Comparison of ENCODE assay signal across 8 cellular contexts in the genomic region with DNA sequence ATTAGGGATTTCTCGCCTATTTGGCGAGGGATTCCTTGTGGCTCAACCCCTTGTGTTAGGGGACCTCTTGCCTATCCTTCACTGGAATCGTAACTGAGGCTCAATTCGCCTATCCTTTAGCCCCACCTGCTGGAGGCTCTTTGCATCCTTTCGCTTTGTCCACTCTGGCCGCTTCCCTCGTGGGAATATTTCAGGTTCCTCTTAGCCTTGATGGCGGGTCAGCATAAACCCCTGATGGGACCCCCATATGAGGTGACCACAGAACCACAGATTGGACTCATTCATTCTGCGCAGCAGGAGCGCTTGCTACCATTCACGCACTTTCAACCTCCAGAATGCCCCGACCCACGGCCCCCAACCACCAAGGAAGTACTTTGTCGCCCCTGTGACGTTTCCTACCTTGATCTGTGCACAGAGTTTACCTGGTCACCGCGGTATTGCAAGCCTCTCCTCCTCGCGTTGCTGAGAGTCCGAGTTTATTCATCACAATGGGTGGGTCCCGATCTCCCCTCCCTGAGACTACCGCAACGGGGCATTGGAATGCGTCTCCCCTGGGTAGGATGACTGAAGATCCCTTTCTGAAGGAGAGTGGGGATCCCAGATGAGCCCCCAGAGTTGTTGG. TPM values are rescaled to one million over a fixed set of nuclear protein-coding genes. Genes with fewer than 3 reads are reported as not detected.
DNase-seq lines count a peak whose midpoint lies in the region; ATAC-seq, FAIRE-seq and TF ChIP-seq lines count a peak whose summit lies in the region.

Gene OR52N2, plus strand, starts transcription at position 425 of the 622 bp plus-strand sequence. CDS start 11,412 bp downstream, outside the sequence.

- TF ChIP-seq CTCF in WI38 (IDR thresholded peaks at IDR 0.05; ENCODE audit: low read depth, low read length) (peak; percentile 77), kidney (IDR thresholded peaks at IDR 0.05; ENCODE audit: borderline replicate concordance, extremely low read depth, insufficient read depth) (peak; percentile 88)

- ATAC-seq in HG02642 (IDR thresholded peaks at IDR 0.05; ENCODE audit: poor library complexity, unreplicated experiment): peak; percentile 95

- DNase-seq in NCI-H1436 (lab: John Stamatoyannopoulos, UW) (peak; percentile 33), NCI-H1436 treated with DMSO at 0.1 percent for 48 hours (lab: John Stamatoyannopoulos, UW) (no peak), NCI-H1105 (lab: John Stamatoyannopoulos, UW) (peak; percentile 55), kidney (peak; percentile 73)
- peak; percentile 53 for DNase-seq in central memory CD4-positive, alpha-beta T cell
- peak; percentile 21 to 60 for DNase-seq in stimulated activated CD4-positive, alpha-beta T cell treated with anti-CD3 and anti-CD28 coated beads, Interleukin-15, amount 100 ng/mL, for 48 hours (ENCODE audit: low read depth in 2 of 2)

- H3K4me1 ChIP-seq in kidney (ENCODE audit: control insufficient read depth in 1 of 2, insufficient read depth in 1 of 2, low read depth in 1 of 2, low read length in 2 of 2): peaks cover 4 to 6% of the 10 kb centered on the region in 2 donors

- peak within 1 kb of the TSS; percentile 70 for H3K4me3 ChIP-seq in WI38 (ENCODE audit: low read depth, low read length)
- H3K4me3 ChIP-seq in kidney (ENCODE audit: low read length in 2 of 2): peak within 1 kb of the TSS; percentile 57 to 68

- no peaks in the 10 kb centered on the region for H3K9me3 ChIP-seq in kidney (ENCODE audit: control insufficient read depth in 1 of 2, low read length in 2 of 2)

- H3K27ac ChIP-seq in kidney (ENCODE audit: low read depth in 2 of 2, low read length in 2 of 2): no peak within 1 kb of the TSS

- FAIRE-seq in kidney (lab: Jason Lieb, UNC): no peak

- H3K36me3 ChIP-seq in kidney (ENCODE audit: control insufficient read depth in 1 of 2, insufficient read depth in 2 of 2, low read length in 2 of 2): no peaks in the 10 kb centered on the region

- H3K9ac ChIP-seq in kidney (ENCODE audit: low read length in 2 of 2): peak within 1 kb of the TSS; percentile 46 to 60

- intact Hi-C loops in kidney (cut with DNase I): no loop called here

RNA-seq across cellular contexts. Expression of gene OR52N2, which starts in this region (rescaled TPM):
- total RNA-seq in kidney: not detected
- not detected for polyA plus RNA-seq in kidney (ENCODE audit: insufficient read depth, low read depth, low replicate concordance)

Comparison
In these comparisons a context has a peak if more than half of its experiments do, and no peak if none do; other contexts are left out.
1. Peak in DNase-seq, H3K4me3 ChIP-seq and H3K9ac ChIP-seq in kidney; RNA of the gene not detected or under 1 TPM.